In the genomic region with DNA sequence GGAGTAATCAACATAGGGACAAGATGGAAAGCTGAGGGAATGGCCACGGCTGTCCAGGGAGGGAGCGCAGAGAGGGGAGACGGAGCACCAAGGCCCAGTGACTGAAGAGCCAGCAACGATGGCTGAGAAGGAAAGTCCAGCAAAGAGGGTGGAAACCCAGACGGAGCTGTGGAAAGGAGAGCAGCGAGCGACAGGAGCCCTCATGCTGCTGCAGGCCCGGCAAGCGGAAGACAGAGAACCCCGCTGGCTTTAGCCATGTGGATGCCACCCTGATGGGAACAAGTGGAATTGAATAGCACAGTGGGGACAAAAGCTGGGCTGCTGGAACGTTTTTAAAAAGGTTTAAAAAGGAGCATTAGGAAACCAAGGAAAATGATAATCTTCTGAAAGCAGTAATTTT, we compare ENCODE assay signal across 11 cellular contexts.
A peak's percentile ranks its signal among the peaks of the same experiment; 100 is the strongest.
DNase-seq lines count a peak whose midpoint lies in the region; ATAC-seq and TF ChIP-seq lines count a peak whose summit lies in the region.
"Had no signal": no experiment of that assay in that cellular context is flagged by ENCODE, and none has a peak within 500 bp of the region (broad histone marks: within the 10 kb centered on the region; RNA-seq: fewer than 3 reads in every experiment).

No MANE protein-coding gene starts in this region.

- H3K4ac ChIP-seq in neuronal stem cell (ENCODE audit: low read length): no peak overlapping the region

- H3K27me3 Mint-ChIP-seq in activated naive CD8-positive, alpha-beta T cell treated with anti-CD3 and anti-CD28 coated beads, Interleukin-2, amount 50 U/mL, for 24 hours: no peaks in the 10 kb centered on the region
- H3K27me3 Mint-ChIP-seq in activated naive CD8-positive, alpha-beta T cell treated with anti-CD3 and anti-CD28 coated beads for 36 hours: no peaks in the 10 kb centered on the region
- H3K27me3 Mint-ChIP-seq: B cell had no signal

- no peak overlapping the region for H2BK5ac ChIP-seq in neuronal stem cell (ENCODE audit: low read length)

- no peak for DNase-seq in activated naive CD8-positive, alpha-beta T cell treated with anti-CD3 and anti-CD28 coated beads, Interleukin-2, amount 50 U/mL, for 24 hours
- DNase-seq in activated naive CD8-positive, alpha-beta T cell treated with anti-CD3 and anti-CD28 coated beads for 36 hours: no peak
- DNase-seq in coronary artery (ENCODE audit: low spot score) (peak; percentile 52), left lobe of liver (ENCODE audit: low spot score) (peak; percentile 34), neuronal stem cell (ENCODE audit: low spot score) (no peak), dedifferentiated amniotic fluid mesenchymal stem cell (ENCODE audit: extremely low spot score) (no peak)
- DNase-seq: H9 had no signal

- no peak overlapping the region for H3K23ac ChIP-seq in neuronal stem cell (ENCODE audit: low read depth, low read length, poor library complexity)

- no peak for TF ChIP-seq CTCF in coronary artery (IDR thresholded peaks at IDR 0.05)

- H3K36me3 ChIP-seq in neuronal stem cell (replicated peaks in 1 of 2; ENCODE audit: control insufficient read depth in 2 of 2, insufficient read depth in 2 of 2, low read length in 2 of 2): peaks cover 0 to 39% of the 10 kb centered on the region in 2 donors

- no peak overlapping the region for H2BK12ac ChIP-seq in neuronal stem cell (ENCODE audit: low read length)

- H2BK120ac ChIP-seq in neuronal stem cell (ENCODE audit: low read depth, low read length): no peak overlapping the region

- H3K4me3 ChIP-seq in coronary artery (no peak overlapping the region), neuronal stem cell (ENCODE audit: low read length in 2 of 2) (no peak overlapping the region)
- H3K4me3 ChIP-seq: BLaER1 treated with 17β-estradiol and CSF1 and Interleukin-3, amounts not matched to agents 10 nM and 100 nM had no signal

- H2AFZ ChIP-seq in neuronal stem cell (ENCODE audit: low read length): no peak overlapping the region

- no peak overlapping the region for H2BK15ac ChIP-seq in neuronal stem cell (ENCODE audit: low read length)

- no peak overlapping the region for H3K27ac ChIP-seq in coronary artery
- no peak overlapping the region for H3K27ac ChIP-seq in neuronal stem cell (replicated peaks; ENCODE audit: low read length)
- H3K27ac ChIP-seq: BLaER1 treated with 17β-estradiol and CSF1 and Interleukin-3, amounts not matched to agents 10 nM and 100 nM had no signal

- no peak overlapping the region for H3K4me2 ChIP-seq in neuronal stem cell (ENCODE audit: insufficient read depth, low read length, poor library complexity, severe bottlenecking)
- H3K4me2 ChIP-seq: BLaER1 treated with 17β-estradiol and CSF1 and Interleukin-3, amounts not matched to agents 10 nM and 100 nM had no signal

- no peak overlapping the region for H3K27ac Mint-ChIP-seq in activated naive CD8-positive, alpha-beta T cell treated with anti-CD3 and anti-CD28 coated beads, Interleukin-2, amount 50 U/mL, for 24 hours
- H3K27ac Mint-ChIP-seq in activated naive CD8-positive, alpha-beta T cell treated with anti-CD3 and anti-CD28 coated beads for 36 hours: no peak overlapping the region
- H3K27ac Mint-ChIP-seq: B cell; CD8-positive, alpha-beta T cell; H9 had no signal

- no peak overlapping the region for H3K14ac ChIP-seq in neuronal stem cell (ENCODE audit: low read length)

- no CpG with 5 or more reads among the region's 11 CpGs for WGBS in neuronal stem cell (ENCODE audit: extremely low coverage in 2 of 2, insufficient read length in 2 of 2, insufficient replicate concordance in 1 of 2), 2 donors

- no peaks in the 10 kb centered on the region for H3K4me1 Mint-ChIP-seq in activated naive CD8-positive, alpha-beta T cell treated with anti-CD3 and anti-CD28 coated beads, Interleukin-2, amount 50 U/mL, for 24 hours
- H3K4me1 Mint-ChIP-seq in activated naive CD8-positive, alpha-beta T cell treated with anti-CD3 and anti-CD28 coated beads for 36 hours: no peaks in the 10 kb centered on the region
- H3K4me1 Mint-ChIP-seq: B cell had no signal

- no peak overlapping the region for H4K8ac ChIP-seq in neuronal stem cell (ENCODE audit: low read depth, low read length)

- H4K91ac ChIP-seq in neuronal stem cell (ENCODE audit: low read depth, low read length, poor library complexity): no peak overlapping the region

- no peaks in the 10 kb centered on the region for H3K79me1 ChIP-seq in neuronal stem cell (ENCODE audit: low read depth, low read length)

- peaks cover 2 to 3% of the 10 kb centered on the region in 2 donors for H3K9me3 ChIP-seq in neuronal stem cell (replicated peaks in 1 of 2; ENCODE audit: control insufficient read depth in 2 of 2, insufficient read depth in 1 of 2, low read depth in 1 of 2, low read length in 2 of 2)
- H3K9me3 ChIP-seq: BLaER1 treated with 17β-estradiol and CSF1 and Interleukin-3, amounts not matched to agents 10 nM and 100 nM had no signal

- no peak overlapping the region for H3K4me3 Mint-ChIP-seq in activated naive CD8-positive, alpha-beta T cell treated with anti-CD3 and anti-CD28 coated beads, Interleukin-2, amount 50 U/mL, for 24 hours
- no peak overlapping the region for H3K4me3 Mint-ChIP-seq in activated naive CD8-positive, alpha-beta T cell treated with anti-CD3 and anti-CD28 coated beads for 36 hours
- H3K4me3 Mint-ChIP-seq: B cell; CD8-positive, alpha-beta T cell; H9 had no signal

- H2AK5ac ChIP-seq in neuronal stem cell (ENCODE audit: low read depth, low read length): peak overlapping the region; percentile 38

- H3K4me1 ChIP-seq in neuronal stem cell (ENCODE audit: control insufficient read depth in 2 of 2, insufficient read depth in 1 of 2, low read depth in 1 of 2, low read length in 2 of 2): peaks cover 0 to 6% of the 10 kb centered on the region in 2 donors

- H3K36me3 Mint-ChIP-seq in activated naive CD8-positive, alpha-beta T cell treated with anti-CD3 and anti-CD28 coated beads, Interleukin-2, amount 50 U/mL, for 24 hours (ENCODE audit: low read depth): no peaks in the 10 kb centered on the region
- no peaks in the 10 kb centered on the region for H3K36me3 Mint-ChIP-seq in activated naive CD8-positive, alpha-beta T cell treated with anti-CD3 and anti-CD28 coated beads for 36 hours
- H3K36me3 Mint-ChIP-seq: CD8-positive, alpha-beta T cell had no signal

- no peaks in the 10 kb centered on the region for H3K9me3 Mint-ChIP-seq in activated naive CD8-positive, alpha-beta T cell treated with anti-CD3 and anti-CD28 coated beads, Interleukin-2, amount 50 U/mL, for 24 hours
- no peaks in the 10 kb centered on the region for H3K9me3 Mint-ChIP-seq in activated naive CD8-positive, alpha-beta T cell treated with anti-CD3 and anti-CD28 coated beads for 36 hours
- H3K9me3 Mint-ChIP-seq: CD8-positive, alpha-beta T cell; H9 had no signal

- no peak overlapping the region for H3K18ac ChIP-seq in neuronal stem cell (ENCODE audit: low read length)

- no peak overlapping the region for H3K9ac ChIP-seq in neuronal stem cell (ENCODE audit: low read depth, low read length, poor library complexity)
- H3K9ac ChIP-seq: BLaER1 treated with 17β-estradiol and CSF1 and Interleukin-3, amounts not matched to agents 10 nM and 100 nM had no signal

- ATAC-seq in activated naive CD8-positive, alpha-beta T cell treated with anti-CD3 and anti-CD28 coated beads, Interleukin-2, amount 50 U/mL, for 24 hours: peak; percentile 15
- no peak for ATAC-seq in left lobe of liver
- no peak for ATAC-seq in HG03565 (IDR thresholded peaks at IDR 0.05; ENCODE audit: unreplicated experiment)
- ATAC-seq: CD8-positive, alpha-beta T cell had no signal

- H3K27me3 ChIP-seq in neuronal stem cell (ENCODE audit: control insufficient read depth in 3 of 3, insufficient read depth in 3 of 3, low read depth in 1 of 3, low read length in 3 of 3): no peaks in the 10 kb centered on the region
- H3K27me3 ChIP-seq: BLaER1 treated with 17β-estradiol and CSF1 and Interleukin-3, amounts not matched to agents 10 nM and 100 nM had no signal

Comparison
In these comparisons a context has a peak if more than half of its experiments do, and no peak if none do; other contexts are left out.
1. DNase-seq: peak in coronary artery (single experiment) and left lobe of liver (single experiment); none in activated naive CD8-positive, alpha-beta T cell treated with anti-CD3 and anti-CD28 coated beads, Interleukin-2, amount 50 U/mL, for 24 hours (single experiment), activated naive CD8-positive, alpha-beta T cell treated with anti-CD3 and anti-CD28 coated beads for 36 hours (single experiment), neuronal stem cell (single experiment) and dedifferentiated amniotic fluid mesenchymal stem cell (single experiment).